Comparison of ENCODE assay signal across 8 cellular contexts in genomic region chr3:179562467-179563297, GRCh38. TPM values are rescaled to one million over a fixed set of nuclear protein-coding genes. Genes with fewer than 3 reads are reported as not detected.
DNase-seq lines count a peak whose midpoint lies in the region; FAIRE-seq and TF ChIP-seq lines count a peak whose summit lies in the region.

ACTL6A (plus strand) TSS chr3:179562926; CDS start chr3:179563093, 167 bp downstream.

- WGBS in neuronal stem cell (ENCODE audit: extremely low coverage in 2 of 2, insufficient read length in 2 of 2, insufficient replicate concordance in 1 of 2), 2 donors: no CpG with 5 or more reads among the region's 65 CpGs

- peak; percentile 100 for DNase-seq in GM03348 (ENCODE audit: low spot score)
- DNase-seq in HFF-Myc (ENCODE audit: extremely low read depth, low read depth): peak; percentile 98
- DNase-seq in NAMALWA (ENCODE audit: low spot score): peak; percentile 100
- DNase-seq in SK-N-DZ (ENCODE audit: low spot score): peak; percentile 100
- peak; percentile 99 for DNase-seq in activated naive CD4-positive, alpha-beta T cell treated with anti-CD3 and anti-CD28 coated beads for 36 hours
- DNase-seq in frontal cortex (ENCODE audit: low spot score in 2 of 2): peak; percentile 96
- peak; percentile 99 for DNase-seq in neuronal stem cell (ENCODE audit: low spot score)

- FAIRE-seq in frontal cortex (lab: Jason Lieb, UNC): peak; percentile 98

- H3K4me1 Mint-ChIP-seq in activated naive CD4-positive, alpha-beta T cell treated with anti-CD3 and anti-CD28 coated beads for 36 hours (ENCODE audit: low read depth): peaks cover 28% of the 10 kb centered on the region

- peak within 1 kb of the TSS; percentile 97 for H2BK5ac ChIP-seq in neuronal stem cell (ENCODE audit: low read length)

- H3K4me3 ChIP-seq in HFF-Myc (replicated peaks; ENCODE audit: low read depth, low read length) (peak within 1 kb of the TSS; percentile 73), neuronal stem cell (ENCODE audit: low read length in 2 of 2) (peak within 1 kb of the TSS; percentile 83 to 95)

- H3K14ac ChIP-seq in neuronal stem cell (ENCODE audit: low read length): peak within 1 kb of the TSS; percentile 97

- peak within 1 kb of the TSS; percentile 33 for H2BK15ac ChIP-seq in neuronal stem cell (ENCODE audit: low read length)

- H3K23ac ChIP-seq in neuronal stem cell (ENCODE audit: low read depth, low read length, poor library complexity): peak within 1 kb of the TSS; percentile 100

- H3K27me3 ChIP-seq in neuronal stem cell (ENCODE audit: control insufficient read depth in 3 of 3, insufficient read depth in 3 of 3, low read depth in 1 of 3, low read length in 3 of 3): no peaks in the 10 kb centered on the region

- H4K8ac ChIP-seq in neuronal stem cell (ENCODE audit: low read depth, low read length): no peak within 1 kb of the TSS

- H3K9me3 Mint-ChIP-seq in activated naive CD4-positive, alpha-beta T cell treated with anti-CD3 and anti-CD28 coated beads for 36 hours: no peaks in the 10 kb centered on the region

- H3K27ac Mint-ChIP-seq in activated naive CD4-positive, alpha-beta T cell treated with anti-CD3 and anti-CD28 coated beads for 36 hours: peak within 1 kb of the TSS; percentile 96

- H2AK5ac ChIP-seq in neuronal stem cell (ENCODE audit: low read depth, low read length): no peak within 1 kb of the TSS

- H3K36me3 ChIP-seq in neuronal stem cell (replicated peaks in 1 of 2; ENCODE audit: control insufficient read depth in 2 of 2, insufficient read depth in 2 of 2, low read length in 2 of 2): no peaks in the 10 kb centered on the region

- peak within 1 kb of the TSS; percentile 74 for H3K4me2 ChIP-seq in neuronal stem cell (ENCODE audit: insufficient read depth, low read length, poor library complexity, severe bottlenecking)

- H3K27me3 Mint-ChIP-seq in activated naive CD4-positive, alpha-beta T cell treated with anti-CD3 and anti-CD28 coated beads for 36 hours (ENCODE audit: low read depth): peaks cover 2% of the 10 kb centered on the region

- H3K27ac ChIP-seq in neuronal stem cell (replicated peaks; ENCODE audit: low read length): peak within 1 kb of the TSS; percentile 99

- H3K4me1 ChIP-seq in neuronal stem cell (ENCODE audit: control insufficient read depth in 2 of 2, insufficient read depth in 1 of 2, low read depth in 1 of 2, low read length in 2 of 2): peaks cover 3 to 6% of the 10 kb centered on the region in 2 donors

- peak within 1 kb of the TSS; percentile 97 for H3K4me3 Mint-ChIP-seq in activated naive CD4-positive, alpha-beta T cell treated with anti-CD3 and anti-CD28 coated beads for 36 hours

- intact Hi-C loops in activated naive CD4-positive, alpha-beta T cell treated with anti-CD3 and anti-CD28 coated beads for 36 hours (cut with micrococcal nuclease): loop anchor here (1.0 to 2.0 kb wide), 10 partner anchors 42 to 1350 kb away; partner anchors contain the start of genes FXR1, MFN1, MRPL47 and NDUFB5

- H3K18ac ChIP-seq in neuronal stem cell (ENCODE audit: low read length): peak within 1 kb of the TSS; percentile 100

- peak within 1 kb of the TSS; percentile 96 for H2AFZ ChIP-seq in neuronal stem cell (ENCODE audit: low read length)

- no peak within 1 kb of the TSS for H3K4ac ChIP-seq in neuronal stem cell (ENCODE audit: low read length)

- H2BK120ac ChIP-seq in neuronal stem cell (ENCODE audit: low read depth, low read length): no peak within 1 kb of the TSS

- peaks cover 6% of the 10 kb centered on the region for H3K36me3 Mint-ChIP-seq in activated naive CD4-positive, alpha-beta T cell treated with anti-CD3 and anti-CD28 coated beads for 36 hours (ENCODE audit: low read depth)

- CTCF ChIA-PET in activated naive CD4-positive, alpha-beta T cell treated with anti-CD3 and anti-CD28 coated beads for 36 hours (lab: Charles Lee): interaction anchor here (0.6 to 1.4 kb wide), 5 partner anchors 9 to 1126 kb away, joined by 3 to 6 read pairs (median 3); no protein-coding TSS in a partner anchor

- H3K9ac ChIP-seq in neuronal stem cell (ENCODE audit: low read depth, low read length, poor library complexity): peak within 1 kb of the TSS; percentile 100

- peaks cover 2% of the 10 kb centered on the region for H3K79me1 ChIP-seq in neuronal stem cell (ENCODE audit: low read depth, low read length)

- H4K91ac ChIP-seq in neuronal stem cell (ENCODE audit: low read depth, low read length, poor library complexity): no peak within 1 kb of the TSS

- TF ChIP-seq CTCF in HFF-Myc (IDR thresholded peaks at IDR 0.05; ENCODE audit: low read depth, low read length, missing control alignments) (no peak), subcutaneous adipose tissue (IDR thresholded peaks at IDR 0.05; ENCODE audit: low read depth) (no peak)

- H2BK12ac ChIP-seq in neuronal stem cell (ENCODE audit: low read length): no peak within 1 kb of the TSS

- no peaks in the 10 kb centered on the region for H3K9me3 ChIP-seq in neuronal stem cell (replicated peaks in 1 of 2; ENCODE audit: control insufficient read depth in 2 of 2, insufficient read depth in 1 of 2, low read depth in 1 of 2, low read length in 2 of 2)

RNA-seq across cellular contexts. Expression of gene ACTL6A, which starts in this region (rescaled TPM):
- 316 and 423 TPM in 2 replicates for polyA plus RNA-seq in SK-N-DZ (2014; cell fraction: cytosol; rRNA removed)
- polyA plus RNA-seq in SK-N-DZ (2014; cell fraction: nucleus; rRNA removed): 311 and 338 TPM in 2 replicates
- total RNA-seq in activated naive CD4-positive, alpha-beta T cell treated with anti-CD3 and anti-CD28 coated beads for 36 hours: 10 to 100 TPM; 89.2 to 90.0 TPM
- total RNA-seq in frontal cortex (22.4 TPM), subcutaneous adipose tissue (10 to 100 TPM; 27.4 to 37.9 (median 32.8) TPM)
- 75.9 TPM for polyA plus RNA-seq in neuronal stem cell (2013, experiment 1 of 2)
- polyA plus RNA-seq in neuronal stem cell (2013, experiment 2 of 2): 75.0 TPM

Comparison
In these comparisons a context has a peak if more than half of its experiments do, and no peak if none do; other contexts are left out.
1. Peak in every context shown above with its lines: DNase-seq, H3K4me3 ChIP-seq and H3K27ac ChIP-seq.